10 cellular contexts compared by ENCODE assay signal in the genomic region with DNA sequence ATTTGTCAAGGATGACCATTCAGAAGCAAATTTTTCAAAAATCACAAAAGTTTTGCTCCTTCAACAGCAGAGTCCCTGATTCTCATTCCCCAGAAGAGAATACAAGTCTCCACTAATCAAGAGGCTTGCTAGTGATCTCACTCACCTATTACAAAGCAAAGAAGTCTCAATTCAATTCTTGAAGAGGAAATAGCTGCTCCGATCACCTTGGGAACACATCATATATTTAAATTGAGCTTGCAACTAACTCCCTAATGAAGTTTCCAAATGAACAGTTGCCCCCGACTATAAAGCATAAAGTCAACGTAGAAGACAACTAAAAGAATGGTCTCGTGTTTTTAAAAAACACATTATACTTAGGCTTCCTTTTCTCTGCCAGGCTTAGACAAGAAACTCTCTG. TPM values are rescaled to one million over a fixed set of nuclear protein-coding genes. Genes with fewer than 3 reads are reported as not detected.
DNase-seq lines count a peak whose midpoint lies in the region; ATAC-seq and TF ChIP-seq lines count a peak whose summit lies in the region.
"Had no signal": no experiment of that assay in that cellular context is flagged by ENCODE, and none has a peak within 500 bp of the region (broad histone marks: within the 10 kb centered on the region; RNA-seq: fewer than 3 reads in every experiment).

No MANE protein-coding gene starts in this region.

- no peak overlapping the region for H2AK5ac ChIP-seq in mesendoderm (ENCODE audit: low read length)

- peak overlapping the region; percentile 44 for H3K4me3 ChIP-seq in mesendoderm (ENCODE audit: low read length)
- H3K4me3 ChIP-seq in thyroid gland (replicated peaks in 1 of 3): peak overlapping the region in 2 of 3 donors; percentile 42 to 79

- no peak overlapping the region for H2BK15ac ChIP-seq in mesendoderm (replicated peaks; ENCODE audit: low read depth)

- H3K9me3 Mint-ChIP-seq in T-helper 1 cell treated with Interleukin-12 subunit alpha and Interleukin-12 subunit beta and Interleukin-4 antibody, amounts not matched to agents 30 μg/mL and 1 μg/mL, for 36 hours: no peaks in the 10 kb centered on the region

- DNase-seq in T-helper 1 cell: no peak
- peak; percentile 49 for DNase-seq in cerebellar cortex (ENCODE audit: low spot score)
- peak; percentile 15 for DNase-seq in mesendoderm
- DNase-seq in thyroid gland: no peak
- DNase-seq in GM19240 (ENCODE audit: insufficient read length, low spot score): no peak
- DNase-seq in NCI-H146 treated with DMSO at 0.1 percent for 48 hours (lab: John Stamatoyannopoulos, UW; ENCODE audit: unreplicated experiment): no peak

- no peak overlapping the region for H4K5ac ChIP-seq in mesendoderm (ENCODE audit: low read length)

- H3K36me3 ChIP-seq in mesendoderm (ENCODE audit: control insufficient read depth, insufficient read depth, low read length) (no peaks in the 10 kb centered on the region), thyroid gland (no peaks in the 10 kb centered on the region)
- H3K36me3 ChIP-seq: BLaER1 treated with 17β-estradiol and CSF1 and Interleukin-3, amounts not matched to agents 10 nM and 100 nM had no signal

- no peak overlapping the region for H3K23ac ChIP-seq in mesendoderm (ENCODE audit: low read length)

- peak overlapping the region; percentile 2 for H3K56ac ChIP-seq in mesendoderm (ENCODE audit: low read length)

- H3K27ac ChIP-seq in mesendoderm (ENCODE audit: low read depth, low read length) (no peak overlapping the region), thyroid gland (peak overlapping the region; percentile 90 to 97 (median 93))
- H3K27ac ChIP-seq: BLaER1 treated with 17β-estradiol and CSF1 and Interleukin-3, amounts not matched to agents 10 nM and 100 nM; RWPE1 had no signal

- H3K9me3 ChIP-seq in thyroid gland: no peaks in the 10 kb centered on the region
- H3K9me3 ChIP-seq: BLaER1 treated with 17β-estradiol and CSF1 and Interleukin-3, amounts not matched to agents 10 nM and 100 nM had no signal

- TF ChIP-seq CTCF in thyroid gland (IDR thresholded peaks at IDR 0.05): no peak

- H3K4me1 ChIP-seq in mesendoderm (ENCODE audit: control insufficient read depth, low read depth, low read length) (peaks cover 5% of the 10 kb centered on the region), thyroid gland (peaks cover 46 to 47% of the 10 kb centered on the region in 2 donors)

- no peak overlapping the region for H3K27ac Mint-ChIP-seq in T-helper 1 cell treated with Interleukin-12 subunit alpha and Interleukin-12 subunit beta and Interleukin-4 antibody, amounts not matched to agents 30 μg/mL and 1 μg/mL, for 36 hours

- no peak overlapping the region for H3K18ac ChIP-seq in mesendoderm (ENCODE audit: low read length)

- H3K9ac ChIP-seq in mesendoderm (ENCODE audit: low read length): peak overlapping the region; percentile 65

- no peak overlapping the region for H3K4ac ChIP-seq in mesendoderm (ENCODE audit: low read depth, low read length)

- H3K4me1 Mint-ChIP-seq in T-helper 1 cell treated with Interleukin-12 subunit alpha and Interleukin-12 subunit beta and Interleukin-4 antibody, amounts not matched to agents 30 μg/mL and 1 μg/mL, for 36 hours (ENCODE audit: low read depth): peaks cover 6% of the 10 kb centered on the region

- TF ChIP-seq POLR2A in thyroid gland (IDR thresholded peaks at IDR 0.05): peak in 1 of 2 donors; percentile 18

- intact Hi-C loops in thyroid gland (cut with DNase I): loop anchor here (10.0 kb wide), 1 partner anchor 110 kb away; no protein-coding TSS in a partner anchor

- H3K79me1 ChIP-seq in mesendoderm (ENCODE audit: low read length): peaks cover 6% of the 10 kb centered on the region

- no peak for ATAC-seq in GM18519 (IDR thresholded peaks at IDR 0.05; ENCODE audit: low FRiP score, unreplicated experiment)

- no peak overlapping the region for H4K8ac ChIP-seq in mesendoderm (ENCODE audit: low read depth, low read length)

- peak overlapping the region; percentile 80 for H3K4me3 Mint-ChIP-seq in T-helper 1 cell treated with Interleukin-12 subunit alpha and Interleukin-12 subunit beta and Interleukin-4 antibody, amounts not matched to agents 30 μg/mL and 1 μg/mL, for 36 hours

- no peak overlapping the region for H2BK120ac ChIP-seq in mesendoderm (ENCODE audit: low read depth, low read length)

- H3K27me3 ChIP-seq in mesendoderm (ENCODE audit: insufficient read depth, low read length, poor library complexity) (no peaks in the 10 kb centered on the region), thyroid gland (no peaks in the 10 kb centered on the region)

- H3K27me3 Mint-ChIP-seq in T-helper 1 cell treated with Interleukin-12 subunit alpha and Interleukin-12 subunit beta and Interleukin-4 antibody, amounts not matched to agents 30 μg/mL and 1 μg/mL, for 36 hours (ENCODE audit: low read depth): peaks cover 68% of the 10 kb centered on the region

- peak overlapping the region; percentile 19 for H3K4me2 ChIP-seq in mesendoderm (ENCODE audit: low read length)

- H3K36me3 Mint-ChIP-seq in T-helper 1 cell treated with Interleukin-12 subunit alpha and Interleukin-12 subunit beta and Interleukin-4 antibody, amounts not matched to agents 30 μg/mL and 1 μg/mL, for 36 hours (ENCODE audit: low read depth): peaks cover 2% of the 10 kb centered on the region

- H3K79me2 ChIP-seq in mesendoderm (ENCODE audit: control insufficient read depth, insufficient read depth, low read length): peaks cover 31% of the 10 kb centered on the region

- WGBS in mesendoderm (ENCODE audit: extremely low coverage, insufficient coverage, low lambda C conversion rate): no CpG with 5 or more reads among the region's 4 CpGs
- WGBS in thyroid gland, 2 donors: 17 to 32% methylated on average over 4 of the region's 4 CpGs

- H2BK5ac ChIP-seq in mesendoderm (ENCODE audit: low read length): no peak overlapping the region

RNA-seq across cellular contexts. Expression of a gene that starts 1.6 kb away (rescaled TPM):
- polyA plus RNA-seq in mesendoderm (2013, experiment 1 of 2): 5.4 TPM
- 5.0 TPM for polyA plus RNA-seq in mesendoderm (2013, experiment 2 of 2)
- 100 to 1,000 TPM; 172 to 446 (median 233) TPM for total RNA-seq in thyroid gland

Comparison
In these comparisons a context has a peak if more than half of its experiments do, and no peak if none do; other contexts are left out.
1. DNase-seq: peak in cerebellar cortex (single experiment) and mesendoderm (single experiment); none in T-helper 1 cell (0 of 5), thyroid gland (0 of 2), GM19240 (single experiment) and NCI-H146 treated with DMSO at 0.1 percent for 48 hours (single experiment).